Comparison of ENCODE assay signal across 8 cellular contexts in genomic region chr22:21866821-21867527, GRCh38. TPM values are rescaled to one million over a fixed set of nuclear protein-coding genes. Genes with fewer than 3 reads are reported as not detected.
DNase-seq lines count a peak whose midpoint lies in the region; ATAC-seq and TF ChIP-seq lines count a peak whose summit lies in the region.

No MANE protein-coding gene starts in this region.

- H3K4me2 ChIP-seq in BLaER1 treated with 17β-estradiol and CSF1 and Interleukin-3, amounts not matched to agents 10 nM and 100 nM, result peak overlapping the region; percentile 85 to 96 (median 90)

- no peaks in the 10 kb centered on the region for H3K9me3 ChIP-seq in BLaER1 treated with 17β-estradiol and CSF1 and Interleukin-3, amounts not matched to agents 10 nM and 100 nM (replicated peaks in 1 of 11)
- H3K9me3 ChIP-seq in cardiac muscle cell (ENCODE audit: low read depth), result no peaks in the 10 kb centered on the region
- no peaks in the 10 kb centered on the region for H3K9me3 ChIP-seq in prostate gland

- peaks cover 40 to 57% (median 53%) of the 10 kb centered on the region in 10 experiments for H3K4me1 ChIP-seq in BLaER1 treated with 17β-estradiol and CSF1 and Interleukin-3, amounts not matched to agents 10 nM and 100 nM
- H3K4me1 ChIP-seq in cardiac muscle cell (ENCODE audit: low read depth) (peaks cover 29% of the 10 kb centered on the region), prostate gland (replicated peaks) (peaks cover 6% of the 10 kb centered on the region)

- WGBS in prostate gland, result under 1% methylated on average over 63 of the region's 92 CpGs

- peaks cover 47 to 54% (median 52%) of the 10 kb centered on the region in 11 experiments; a peak in 21 of 22 replicates for H4K20me1 ChIP-seq in BLaER1 treated with 17β-estradiol and CSF1 and Interleukin-3, amounts not matched to agents 10 nM and 100 nM

- H3K4me3 ChIP-seq in BLaER1 treated with 17β-estradiol and CSF1 and Interleukin-3, amounts not matched to agents 10 nM and 100 nM, result peak overlapping the region; percentile 81 to 100 (median 97)
- H3K4me3 ChIP-seq in cardiac muscle cell, result peak overlapping the region; percentile 90
- H3K4me3 ChIP-seq in prostate gland, result peak overlapping the region; percentile 81 to 89

- peak overlapping the region; percentile 90 to 96 (median 93) for H3K27ac ChIP-seq in BLaER1 treated with 17β-estradiol and CSF1 and Interleukin-3, amounts not matched to agents 10 nM and 100 nM
- H3K27ac ChIP-seq in cardiac muscle cell (peak overlapping the region; percentile 85), prostate gland (peak overlapping the region; percentile 85 to 87)

- TF ChIP-seq CTCF in cardiac muscle cell (IDR thresholded peaks at IDR 0.05; ENCODE audit: low read depth, low read length) (no peak), prostate gland (IDR thresholded peaks at IDR 0.05) (no peak)

- no peak for TF ChIP-seq POLR2A in prostate gland (IDR thresholded peaks at IDR 0.05)

- H3K27me3 ChIP-seq in BLaER1 treated with 17β-estradiol and CSF1 and Interleukin-3, amounts not matched to agents 10 nM and 100 nM, result no peaks in the 10 kb centered on the region
- H3K27me3 ChIP-seq in cardiac muscle cell (no peaks in the 10 kb centered on the region), prostate gland (replicated peaks; ENCODE audit: insufficient read depth) (no peaks in the 10 kb centered on the region)

- peak; percentile 20 for DNase-seq in M059J (ENCODE audit: low read depth)
- peak; percentile 73 for DNase-seq in activated effector memory CD4-positive, alpha-beta T cell treated with anti-CD3 and anti-CD28 coated beads, Interleukin-2, amount 50 U/mL, for 16 hours
- DNase-seq in cardiac muscle cell (ENCODE audit: low read depth in 1 of 2, low spot score in 1 of 2), result peak in 1 of 2 donors; percentile 42
- DNase-seq in prostate gland (ENCODE audit: low spot score), result no peak
- DNase-seq in UCSD-AML1 (lab: John Stamatoyannopoulos, UW; ENCODE audit: unreplicated experiment), result no peak

- H3K36me3 ChIP-seq in BLaER1 treated with 17β-estradiol and CSF1 and Interleukin-3, amounts not matched to agents 10 nM and 100 nM, result peaks cover 0 to 10% (median 3%) of the 10 kb centered on the region in 11 experiments; a peak in 2 of 22 replicates
- H3K36me3 ChIP-seq in cardiac muscle cell (no peaks in the 10 kb centered on the region), prostate gland (no peaks in the 10 kb centered on the region)

- H3K9ac ChIP-seq in BLaER1 treated with 17β-estradiol and CSF1 and Interleukin-3, amounts not matched to agents 10 nM and 100 nM, result peak overlapping the region; percentile 90 to 99 (median 94)

- ATAC-seq in GM21447 (IDR thresholded peaks at IDR 0.05; ENCODE audit: unreplicated experiment) (peak; percentile 11), HG03196 (IDR thresholded peaks at IDR 0.05; ENCODE audit: unreplicated experiment) (no peak)

- intact Hi-C loops in prostate gland (cut with DNase I), result no loop called here

RNA-seq across cellular contexts. Expression of gene MAPK1, which starts 0.5 kb away (rescaled TPM):
- total RNA-seq in M059J (2014; rRNA removed; shearing (Covaris generic)), result 30.5 and 49.9 TPM in 2 replicates
- total RNA-seq in cardiac muscle cell (32.7 and 73.2 TPM in 2 replicates), prostate gland (10 to 100 TPM; 89.6 to 92.1 TPM)
- polyA plus RNA-seq in cardiac muscle cell, result 72.1 and 92.5 TPM in 2 replicates

Comparison
In these comparisons a context has a peak if more than half of its experiments do, and no peak if none do; other contexts are left out.
1. DNase-seq: peak in M059J (single experiment) and activated effector memory CD4-positive, alpha-beta T cell treated with anti-CD3 and anti-CD28 coated beads, Interleukin-2, amount 50 U/mL, for 16 hours (single experiment); none in prostate gland (single experiment) and UCSD-AML1 (single experiment).
2. Peak in every context shown above with its lines, with median percentiles within 50 percentile points of each other: H3K27ac ChIP-seq and H3K4me3 ChIP-seq.